In genomic region chr9:137837345-137838278, GRCh38 we compare ENCODE assay signal across 32 cellular contexts. TPM values are rescaled to one million over a fixed set of nuclear protein-coding genes. Genes with fewer than 3 reads are reported as not detected.
DNase-seq lines count a peak whose midpoint lies in the region; ATAC-seq and TF ChIP-seq lines count a peak whose summit lies in the region.
"Had no signal": no experiment of that assay in that cellular context is flagged by ENCODE, and none has a peak within 500 bp of the region (broad histone marks: within the 10 kb centered on the region; RNA-seq: fewer than 3 reads in every experiment).

No MANE protein-coding gene starts in this region.

- H3K9me3 ChIP-seq in osteoblast (ENCODE audit: low read depth, low read length): no peaks in the 10 kb centered on the region
- H3K9me3 ChIP-seq: colonic mucosa, pancreas, Peyer's patch, SJCRH30, thoracic aorta, vagina had no signal

- no peak for ATAC-seq in GM18505 (IDR thresholded peaks at IDR 0.05; ENCODE audit: unreplicated experiment)
- no peak for ATAC-seq in HG02938 (IDR thresholded peaks at IDR 0.05; ENCODE audit: unreplicated experiment)
- ATAC-seq: left cardiac atrium, pancreas had no signal

- H3K36me3 Mint-ChIP-seq in chondrocyte (ENCODE audit: low read depth): peaks cover 16% of the 10 kb centered on the region
- H3K36me3 Mint-ChIP-seq: activated naive CD4-positive, alpha-beta T cell treated with anti-CD3 and anti-CD28 coated beads, Interleukin-2, amount 50 U/mL, for 72 hours had no signal

- H3K4me3 Mint-ChIP-seq in chondrocyte (ENCODE audit: unreplicated experiment): no peak overlapping the region
- H3K4me3 Mint-ChIP-seq: nephron progenitor cell had no signal

- no peak overlapping the region for H3K4me3 ChIP-seq in osteoblast (ENCODE audit: insufficient read depth, low read length)
- H3K4me3 ChIP-seq: ascending aorta, cardiac muscle cell, colonic mucosa, pancreas, Peyer's patch, SJCRH30, smooth muscle cell, thoracic aorta, vagina had no signal

- H3K27me3 ChIP-seq in osteoblast (ENCODE audit: insufficient read depth, low read length): no peaks in the 10 kb centered on the region
- H3K27me3 ChIP-seq: ascending aorta, cardiac muscle cell, colonic mucosa, pancreas, Peyer's patch, SJCRH30, vagina had no signal

- in situ Hi-C loops in G401 (cut with HindIII; ENCODE audit: low sequenced_read_pairs): no loop called here

- no peak overlapping the region for H2AFZ ChIP-seq in osteoblast (ENCODE audit: low read length)

- H4K20me1 ChIP-seq in osteoblast (ENCODE audit: insufficient read depth, low read length): no peaks in the 10 kb centered on the region

- H3K36me3 ChIP-seq in osteoblast (ENCODE audit: insufficient read depth, low read length): peaks cover 22% of the 10 kb centered on the region

- no peak overlapping the region for H3K27ac Mint-ChIP-seq in chondrocyte (ENCODE audit: unreplicated experiment)
- H3K27ac Mint-ChIP-seq: activated naive CD4-positive, alpha-beta T cell treated with anti-CD3 and anti-CD28 coated beads, Interleukin-2, amount 50 U/mL, for 72 hours; nephron progenitor cell had no signal

- H3K27ac ChIP-seq in osteoblast (ENCODE audit: low read depth, low read length): no peak overlapping the region
- H3K27ac ChIP-seq: ascending aorta, cardiac muscle cell, colonic mucosa, epithelial cell of prostate, pancreas, Peyer's patch, SJCRH30, thoracic aorta, vagina, WERI-Rb-1 had no signal

- H3K4me2 ChIP-seq in osteoblast (ENCODE audit: insufficient read depth, low read length): no peak overlapping the region
- H3K4me2 ChIP-seq: smooth muscle cell had no signal

- DNase-seq in D341Med (ENCODE audit: low spot score) (peak; percentile 29), chondrocyte (ENCODE audit: low spot score) (peak; percentile 74), osteoblast (ENCODE audit: insufficient read length, low spot score, missing footprints) (peak; percentile 65), NCI-H1417 (lab: John Stamatoyannopoulos, UW) (no peak), G401 (ENCODE audit: low spot score) (no peak)
- DNase-seq: activated CD4-positive, alpha-beta T cell treated with anti-CD3 and anti-CD28 coated beads for 48 hours; CD8-positive, alpha-beta memory T cell; colonic mucosa; effector memory CD4-positive, alpha-beta T cell; hypothalamus; Karpas-422; left cardiac atrium; NCI-H1417 treated with DMSO at 0.1 percent for 48 hours; NCI-H2081; NCI-H446; NCI-H748 treated with DMSO at 0.1 percent for 48 hours; retina; stimulated activated naive CD4-positive, alpha-beta T cell treated with Interleukin-2 at 50 U/mL for 16 hours had no signal

- H3K79me2 ChIP-seq in osteoblast (ENCODE audit: insufficient read depth, low read length): no peaks in the 10 kb centered on the region

- H3K9me3 Mint-ChIP-seq in chondrocyte (ENCODE audit: low read depth): peaks cover 5% of the 10 kb centered on the region
- H3K9me3 Mint-ChIP-seq: activated naive CD4-positive, alpha-beta T cell treated with anti-CD3 and anti-CD28 coated beads, Interleukin-2, amount 50 U/mL, for 72 hours had no signal

- H3K4me1 Mint-ChIP-seq in chondrocyte (ENCODE audit: low read depth): no peaks in the 10 kb centered on the region
- H3K4me1 Mint-ChIP-seq: CD8-positive, alpha-beta memory T cell; nephron progenitor cell had no signal

- peak; percentile 9 for TF ChIP-seq POLR2A in GM18505 (IDR thresholded peaks at IDR 0.05; ENCODE audit: borderline replicate concordance, extremely low read depth, insufficient read depth, insufficient read length)

- no peaks in the 10 kb centered on the region for H3K4me1 ChIP-seq in osteoblast (ENCODE audit: insufficient read depth, low read length)
- H3K4me1 ChIP-seq: ascending aorta, colonic mucosa, pancreas, Peyer's patch, vagina had no signal

- TF ChIP-seq CTCF in chondrocyte (IDR thresholded peaks at IDR 0.05): no peak
- TF ChIP-seq CTCF in osteoblast (IDR thresholded peaks at IDR 0.05; ENCODE audit: extremely low read depth, low read depth, low read length): no peak

- H3K27me3 Mint-ChIP-seq in chondrocyte (ENCODE audit: low read depth): no peaks in the 10 kb centered on the region
- H3K27me3 Mint-ChIP-seq: CD8-positive, alpha-beta memory T cell had no signal

RNA-seq across cellular contexts. Expression of gene CACNA1B, which starts 40.0 kb away (rescaled TPM):
- 0.31 to 3.8 TPM (median 3.7 TPM) in 3 replicates for total RNA-seq in chondrocyte
- total RNA-seq in osteoblast: under 0.01 TPM in 2 replicates
- 1.8 and 1.9 TPM in 2 replicates for total RNA-seq in G401 (2014; rRNA removed; shearing (Covaris generic))
- total RNA-seq: ascending aorta; CD8-positive, alpha-beta memory T cell had no signal

Comparison
In these comparisons a context has a peak if more than half of its experiments do, and no peak if none do; other contexts are left out.
1. DNase-seq: peak in D341Med (single experiment), chondrocyte (single experiment) and osteoblast (single experiment); none in NCI-H1417 (0 of 3) and G401 (single experiment).